Comparison of ENCODE assay signal across 3 cellular contexts in genomic region chr9:105219291-105219805, GRCh38.
TF ChIP-seq lines count a peak whose summit lies in the region.

No MANE protein-coding gene starts in this region.

TF ChIP-seq in SK-N-SH, 30 proteins besides CTCF, POLR2A, EP300 and RAD21 (continued from another document):
- no peak for TF ChIP-seq FOSL2 (IDR thresholded peaks at IDR 0.05; ENCODE audit: borderline replicate concordance, low read depth)
- TF ChIP-seq RCOR1 (IDR thresholded peaks at IDR 0.05; ENCODE audit: low read length): no peak
- TF ChIP-seq PBX3 (IDR thresholded peaks at IDR 0.05): no peak

TF ChIP-seq in SK-N-SH treated with all-trans-retinoic acid at 6 μM for 48 hours, 23 proteins besides CTCF, POLR2A, EP300 and RAD21 (continued from another document):
- TF ChIP-seq PATZ1 (CRISPR knock-in tag; IDR thresholded peaks at IDR 0.05; ENCODE audit: borderline replicate concordance): no peak
- TF ChIP-seq CSDC2 (CRISPR knock-in tag; IDR thresholded peaks at IDR 0.05): no peak
- no peak for TF ChIP-seq TCF4 (CRISPR knock-in tag; IDR thresholded peaks at IDR 0.05; ENCODE audit: borderline replicate concordance)
- no peak for TF ChIP-seq ZNF8 (CRISPR knock-in tag; IDR thresholded peaks at IDR 0.05)
- no peak for TF ChIP-seq CREB5 (CRISPR knock-in tag; IDR thresholded peaks at IDR 0.05; ENCODE audit: low read depth)
- TF ChIP-seq ZNF565 (CRISPR knock-in tag; conservative IDR thresholded peaks at IDR 0.05; ENCODE audit: low read depth): no peak
- no peak for TF ChIP-seq SNAI2 (CRISPR knock-in tag; IDR thresholded peaks at IDR 0.05)
- TF ChIP-seq ZFP30 (CRISPR knock-in tag; IDR thresholded peaks at IDR 0.05): no peak
- TF ChIP-seq CSRNP3 (CRISPR knock-in tag; IDR thresholded peaks at IDR 0.05): no peak
TF ChIP-seq in SK-N-SH treated with all-trans-retinoic acid at 6 μM for 48 hours: peak in this region for 0.

TF ChIP-seq in IMR-90, 13 proteins besides CTCF, POLR2A, EP300 and RAD21:
- TF ChIP-seq ELK1 (IDR thresholded peaks at IDR 0.05; ENCODE audit: borderline replicate concordance, low read depth, low read length) (no peak), SMC3 (IDR thresholded peaks at IDR 0.05; ENCODE audit: low read depth, low read length) (no peak), BHLHE40 (IDR thresholded peaks at IDR 0.05; ENCODE audit: low read depth, low read length) (no peak), NFE2L2 (IDR thresholded peaks at IDR 0.05; ENCODE audit: low read depth, low read length) (no peak), RCOR1 (IDR thresholded peaks at IDR 0.05; ENCODE audit: insufficient replicate concordance, low read length) (no peak), MXI1 (IDR thresholded peaks at IDR 0.05; ENCODE audit: borderline replicate concordance, low read depth, low read length) (no peak), MAZ (IDR thresholded peaks at IDR 0.05; ENCODE audit: borderline replicate concordance, low read depth, low read length) (no peak), CHD1 (IDR thresholded peaks at IDR 0.05; ENCODE audit: low read depth, low read length) (no peak), MAFK (IDR thresholded peaks at IDR 0.05; ENCODE audit: low read depth, low read length) (no peak), RFX5 (IDR thresholded peaks at IDR 0.05; ENCODE audit: low read depth, low read length) (no peak), USF2 (IDR thresholded peaks at IDR 0.05; ENCODE audit: low read depth, low read length) (no peak), FOS (IDR thresholded peaks at IDR 0.05; ENCODE audit: low read depth, low read length) (no peak), CEBPB (IDR thresholded peaks at IDR 0.05; ENCODE audit: low read depth, low read length) (no peak)
